ENCODE assay signal across 14 cellular contexts in genomic region chr3:177875786-177876476, GRCh38.
A peak's percentile ranks its signal among the peaks of the same experiment; 100 is the strongest.
DNase-seq lines count a peak whose midpoint lies in the region; ATAC-seq, FAIRE-seq and TF ChIP-seq lines count a peak whose summit lies in the region.
"Had no signal": no experiment of that assay in that cellular context is flagged by ENCODE, and none has a peak within 500 bp of the region (broad histone marks: within the 10 kb centered on the region; RNA-seq: fewer than 3 reads in every experiment).

No MANE protein-coding gene starts in this region.

- POLR2A ChIA-PET in SK-N-SH (lab: Yijun Ruan, JAX), result no interaction called here

- CTCF ChIA-PET in SK-N-SH (lab: Yijun Ruan, JAX), result interaction anchor here (1.1 kb wide), 1 partner anchor 10 kb away, joined by 4 read pairs; no protein-coding TSS in a partner anchor

- H3K9me3 ChIP-seq in SK-N-SH (no peaks in the 10 kb centered on the region), osteoblast (ENCODE audit: low read depth, low read length) (no peaks in the 10 kb centered on the region), ascending aorta (peaks cover 0 to 3% of the 10 kb centered on the region in 2 donors), right atrium auricular region (peaks cover 0 to 4% of the 10 kb centered on the region in 2 donors)
- H3K9me3 ChIP-seq: thoracic aorta had no signal

- intact Hi-C loops in ascending aorta (cut with DNase I), result no loop called here

- H2AFZ ChIP-seq in SK-N-SH (ENCODE audit: low read depth), result peak overlapping the region; percentile 17; the same call in 1 of the 2 replicates
- peak overlapping the region; percentile 73 for H2AFZ ChIP-seq in osteoblast (ENCODE audit: low read length)

- no peaks in the 10 kb centered on the region for H3K9me2 ChIP-seq in SK-N-SH

- 47% methylated on average over 5 of the region's 5 CpGs for WGBS in SK-N-SH (ENCODE audit: low lambda C conversion rate)

- in situ Hi-C loops in G401 (cut with HindIII; ENCODE audit: low sequenced_read_pairs), result no loop called here

- TF ChIP-seq EP300 in SK-N-SH (IDR thresholded peaks at IDR 0.05; ENCODE audit: borderline replicate concordance in 1 of 2, low read depth in 1 of 2, low read length in 1 of 2), result peak in 1 of 2 experiments; percentile 83; a peak in 2 of 4 replicates

- H3K27me3 ChIP-seq in SK-N-SH (ENCODE audit: insufficient read depth), result no peaks in the 10 kb centered on the region
- no peaks in the 10 kb centered on the region for H3K27me3 ChIP-seq in osteoblast (ENCODE audit: insufficient read depth, low read length)
- no peaks in the 10 kb centered on the region for H3K27me3 ChIP-seq in ascending aorta
- no peaks in the 10 kb centered on the region for H3K27me3 ChIP-seq in right atrium auricular region
- H3K27me3 ChIP-seq: dorsolateral prefrontal cortex had no signal

- no peaks in the 10 kb centered on the region for H3F3A ChIP-seq in SK-N-SH (replicated peaks; ENCODE audit: insufficient read depth)

- no peaks in the 10 kb centered on the region for H3K79me2 ChIP-seq in SK-N-SH (ENCODE audit: insufficient read depth)
- H3K79me2 ChIP-seq in osteoblast (ENCODE audit: insufficient read depth, low read length), result no peaks in the 10 kb centered on the region

- H3K4me3 ChIP-seq in SK-N-SH (ENCODE audit: low read depth in 2 of 2, low read length in 1 of 2), result no peak overlapping the region
- H3K4me3 ChIP-seq in fibroblast of mammary gland (ENCODE audit: control insufficient read depth, low read depth, low read length), result no peak overlapping the region
- H3K4me3 ChIP-seq in osteoblast (ENCODE audit: insufficient read depth, low read length), result no peak overlapping the region
- H3K4me3 ChIP-seq in ascending aorta, result no peak overlapping the region
- no peak overlapping the region for H3K4me3 ChIP-seq in right atrium auricular region
- H3K4me3 ChIP-seq: dorsolateral prefrontal cortex, K562, thoracic aorta had no signal

- no peak overlapping the region for H3K4me2 ChIP-seq in SK-N-SH
- H3K4me2 ChIP-seq in osteoblast (ENCODE audit: insufficient read depth, low read length), result no peak overlapping the region

- H3K36me3 ChIP-seq in SK-N-SH (replicated peaks in 1 of 2; ENCODE audit: control insufficient read depth in 1 of 2, insufficient read depth in 2 of 2, low read length in 1 of 2) (no peaks in the 10 kb centered on the region), osteoblast (ENCODE audit: insufficient read depth, low read length) (no peaks in the 10 kb centered on the region), ascending aorta (no peaks in the 10 kb centered on the region), right atrium auricular region (no peaks in the 10 kb centered on the region)
- H3K36me3 ChIP-seq: thoracic aorta had no signal

- H3K4me1 ChIP-seq in SK-N-SH (ENCODE audit: control insufficient read depth in 1 of 2, insufficient read depth in 2 of 2, low read depth in 1 of 2, low read length in 1 of 2) (peaks cover 0 to 4% of the 10 kb centered on the region in 2 experiments; a peak in 2 of 4 replicates), osteoblast (ENCODE audit: insufficient read depth, low read length) (no peaks in the 10 kb centered on the region), ascending aorta (no peaks in the 10 kb centered on the region), right atrium auricular region (no peaks in the 10 kb centered on the region)

- peak; percentile 26; the same call in 1 of the 2 replicates for TF ChIP-seq RAD21 in SK-N-SH (IDR thresholded peaks at IDR 0.05; ENCODE audit: low read length)

- FAIRE-seq in GM19239 (lab: Jason Lieb, UNC), result no peak
- FAIRE-seq: K562, small intestine had no signal

- no peak for ATAC-seq in HG02981 (IDR thresholded peaks at IDR 0.05; ENCODE audit: unreplicated experiment)
- ATAC-seq: K562, left cardiac atrium had no signal

- peak; percentile 5 for DNase-seq in G401 (ENCODE audit: low spot score)
- peak; percentile 33 for DNase-seq in SK-N-SH
- DNase-seq in fibroblast of mammary gland (ENCODE audit: low read depth), result peak; percentile 41
- no peak for DNase-seq in osteoblast (ENCODE audit: insufficient read length, low spot score, missing footprints)
- DNase-seq in ascending aorta (ENCODE audit: low spot score in 2 of 2), result no peak
- no peak for DNase-seq in GM19239 (ENCODE audit: insufficient read length, low spot score)
- DNase-seq in right atrium auricular region (ENCODE audit: low spot score), result no peak
- DNase-seq: dorsolateral prefrontal cortex, left cardiac atrium, NCI-H1417 treated with DMSO at 0.1 percent for 48 hours, small intestine had no signal

- H3K27ac ChIP-seq in SK-N-SH (ENCODE audit: low read depth in 2 of 2, low read length in 1 of 2) (peak overlapping the region in 1 of 2 experiments; percentile 92; a peak in 2 of 4 replicates), osteoblast (ENCODE audit: low read depth, low read length) (no peak overlapping the region), ascending aorta (no peak overlapping the region), right atrium auricular region (no peak overlapping the region)
- H3K27ac ChIP-seq: dorsolateral prefrontal cortex, thoracic aorta had no signal

- TF ChIP-seq CTCF in SK-N-SH (IDR thresholded peaks at IDR 0.05), result no peak
- no peak for TF ChIP-seq CTCF in fibroblast of mammary gland (conservative IDR thresholded peaks at IDR 0.05; ENCODE audit: control insufficient read depth, insufficient read depth, low read depth, low read length)
- TF ChIP-seq CTCF in osteoblast (IDR thresholded peaks at IDR 0.05; ENCODE audit: extremely low read depth, low read depth, low read length), result no peak
- TF ChIP-seq CTCF in ascending aorta (IDR thresholded peaks at IDR 0.05), result no peak
- no peak for TF ChIP-seq CTCF in right atrium auricular region (IDR thresholded peaks at IDR 0.05)

- no peak overlapping the region for H3K9ac ChIP-seq in SK-N-SH

- H4K20me1 ChIP-seq in SK-N-SH (ENCODE audit: insufficient read depth), result no peaks in the 10 kb centered on the region
- H4K20me1 ChIP-seq in osteoblast (ENCODE audit: insufficient read depth, low read length), result no peaks in the 10 kb centered on the region

TF ChIP-seq in SK-N-SH, 30 proteins besides CTCF, POLR2A, EP300 and RAD21 (continues in another document):
- TF ChIP-seq CHD2 (IDR thresholded peaks at IDR 0.05; ENCODE audit: low read length, partially characterized antibody) (peak; percentile 51), FOSL2 (IDR thresholded peaks at IDR 0.05; ENCODE audit: borderline replicate concordance, low read depth) (no peak), EZH2phosphoT487 (IDR thresholded peaks at IDR 0.05; ENCODE audit: borderline replicate concordance, low read depth) (no peak), JUND (IDR thresholded peaks at IDR 0.05) (no peak), IRF3 (IDR thresholded peaks at IDR 0.05; ENCODE audit: low read depth, low read length) (no peak), TCF12 (IDR thresholded peaks at IDR 0.05) (peak; percentile 86), ELF1 (IDR thresholded peaks at IDR 0.05) (no peak), USF2 (IDR thresholded peaks at IDR 0.05; ENCODE audit: borderline replicate concordance, low read depth, low read length) (no peak), RXRA (IDR thresholded peaks at IDR 0.05; ENCODE audit: borderline replicate concordance, low read depth) (no peak), SIN3A (IDR thresholded peaks at IDR 0.05; ENCODE audit: borderline replicate concordance, low read depth, low read length) (no peak), GATA2 (CRISPR knock-in tag; IDR thresholded peaks at IDR 0.05) (no peak), RCOR1 (IDR thresholded peaks at IDR 0.05; ENCODE audit: low read length) (peak; percentile 86), YY1 (IDR thresholded peaks at IDR 0.05; ENCODE audit: low read depth) (no peak), PBX3 (IDR thresholded peaks at IDR 0.05) (no peak), FOXM1 (IDR thresholded peaks at IDR 0.05; ENCODE audit: low read depth) (no peak), GABPA (IDR thresholded peaks at IDR 0.05; ENCODE audit: low read depth) (no peak)

Comparison
In these comparisons a context has a peak if more than half of its experiments do, and no peak if none do; other contexts are left out.
1. DNase-seq: peak in G401 (single experiment), SK-N-SH (single experiment) and fibroblast of mammary gland (single experiment); none in osteoblast (single experiment), ascending aorta (0 of 2), GM19239 (single experiment) and right atrium auricular region (single experiment).